In genomic region chr15:68054658-68055223, GRCh38 we compare ENCODE assay signal across 8 cellular contexts. TPM values are rescaled to one million over a fixed set of nuclear protein-coding genes. Genes with fewer than 3 reads are reported as not detected.
A peak's percentile ranks its signal among the peaks of the same experiment; 100 is the strongest.
DNase-seq lines count a peak whose midpoint lies in the region; ATAC-seq and TF ChIP-seq lines count a peak whose summit lies in the region.

No MANE protein-coding gene starts in this region.

- H3K9ac ChIP-seq in endocrine pancreas (ENCODE audit: control insufficient read depth, insufficient read depth, low read length), result peak overlapping the region; percentile 96

- ATAC-seq in activated CD8-positive, alpha-beta T cell treated with anti-CD3 and anti-CD28 coated beads for 36 hours, result peak; percentile 4

- intact Hi-C loops in activated CD8-positive, alpha-beta T cell treated with anti-CD3 and anti-CD28 coated beads for 36 hours (cut with micrococcal nuclease), result no loop called here

- peak; percentile 73 for DNase-seq in GM06990 (ENCODE audit: extremely low read depth, insufficient read length)
- peak; percentile 11 for DNase-seq in HFFc6
- peak; percentile 78 for DNase-seq in NCI-H2171 treated with DMSO at 0.1 percent for 48 hours (lab: John Stamatoyannopoulos, UW)
- DNase-seq in activated CD8-positive, alpha-beta T cell treated with anti-CD3 and anti-CD28 coated beads for 36 hours, result peak; percentile 47
- peak; percentile 56 to 79 for DNase-seq in mesothelial cell of epicardium (ENCODE audit: low spot score in 2 of 2, unreplicated experiment in 2 of 2)
- DNase-seq in stimulated activated naive CD4-positive, alpha-beta T cell treated with Interleukin-2 at 50 U/mL for 16 hours (lab: John Stamatoyannopoulos, UW), result peak; percentile 34
- no peak for DNase-seq in OCI-M2 (lab: John Stamatoyannopoulos, UW; ENCODE audit: unreplicated experiment)

- H3K36me3 Mint-ChIP-seq in HFFc6 (ENCODE audit: low read depth) (no peaks in the 10 kb centered on the region), mesothelial cell of epicardium (peaks cover 1% of the 10 kb centered on the region)
- H3K36me3 Mint-ChIP-seq in activated CD8-positive, alpha-beta T cell treated with anti-CD3 and anti-CD28 coated beads for 36 hours (ENCODE audit: low read depth), result peaks cover 2% of the 10 kb centered on the region

- H3K27me3 ChIP-seq in GM06990 (replicated peaks; ENCODE audit: control insufficient read depth, insufficient read depth, low read length) (no peaks in the 10 kb centered on the region), endocrine pancreas (ENCODE audit: control insufficient read depth, insufficient read depth, low read length) (no peaks in the 10 kb centered on the region)

- POLR2A ChIA-PET in activated CD8-positive, alpha-beta T cell treated with anti-CD3 and anti-CD28 coated beads for 36 hours (lab: Charles Lee), result interaction anchor here (0.6 to 2.5 kb wide), 16 partner anchors 10 to 223 kb away, joined by 3 to 12 read pairs (median 4); partner anchors contain the start of genes CLN6 and FEM1B

- H3K4me1 Mint-ChIP-seq in HFFc6 (ENCODE audit: low read depth) (peaks cover 55% of the 10 kb centered on the region), mesothelial cell of epicardium (peaks cover 32% of the 10 kb centered on the region)
- H3K4me1 Mint-ChIP-seq in activated CD8-positive, alpha-beta T cell treated with anti-CD3 and anti-CD28 coated beads for 36 hours (ENCODE audit: low read depth), result peaks cover 43% of the 10 kb centered on the region

- H3K9me3 Mint-ChIP-seq in HFFc6 (no peaks in the 10 kb centered on the region), mesothelial cell of epicardium (no peaks in the 10 kb centered on the region)
- no peaks in the 10 kb centered on the region for H3K9me3 Mint-ChIP-seq in activated CD8-positive, alpha-beta T cell treated with anti-CD3 and anti-CD28 coated beads for 36 hours

- peak overlapping the region; percentile 70 for H3K27ac Mint-ChIP-seq in HFFc6
- H3K27ac Mint-ChIP-seq in activated CD8-positive, alpha-beta T cell treated with anti-CD3 and anti-CD28 coated beads for 36 hours, result peak overlapping the region; percentile 90
- H3K27ac Mint-ChIP-seq in mesothelial cell of epicardium, result peak overlapping the region; percentile 91

- H3K4me3 ChIP-seq in GM06990 (replicated peaks; ENCODE audit: low read depth, low read length) (peak overlapping the region; percentile 90), endocrine pancreas (ENCODE audit: control insufficient read depth, insufficient read depth, low read length) (peak overlapping the region; percentile 96)

- H3K4me3 Mint-ChIP-seq in HFFc6 (peak overlapping the region; percentile 93), mesothelial cell of epicardium (peak overlapping the region; percentile 85)
- H3K4me3 Mint-ChIP-seq in activated CD8-positive, alpha-beta T cell treated with anti-CD3 and anti-CD28 coated beads for 36 hours, result peak overlapping the region; percentile 84

- H3K27me3 Mint-ChIP-seq in HFFc6 (ENCODE audit: insufficient read depth) (no peaks in the 10 kb centered on the region; the same call in 1 of the 2 replicates), mesothelial cell of epicardium (ENCODE audit: low read depth) (no peaks in the 10 kb centered on the region)
- peaks cover 7% of the 10 kb centered on the region for H3K27me3 Mint-ChIP-seq in activated CD8-positive, alpha-beta T cell treated with anti-CD3 and anti-CD28 coated beads for 36 hours

- TF ChIP-seq CTCF in GM06990 (IDR thresholded peaks at IDR 0.05; ENCODE audit: insufficient read depth, low read length, poor library complexity, severe bottlenecking) (no peak), HFFc6 (IDR thresholded peaks at IDR 0.05) (no peak), mesothelial cell of epicardium (IDR thresholded peaks at IDR 0.05; ENCODE audit: unreplicated experiment) (no peak)
- no peak for TF ChIP-seq CTCF in activated CD8-positive, alpha-beta T cell treated with anti-CD3 and anti-CD28 coated beads for 36 hours (IDR thresholded peaks at IDR 0.05)

- CTCF ChIA-PET in activated CD8-positive, alpha-beta T cell treated with anti-CD3 and anti-CD28 coated beads for 36 hours (lab: Charles Lee), result interaction anchor here (1.1 to 1.6 kb wide), 4 partner anchors 27 to 217 kb away, joined by 3 to 7 read pairs (median 3); no protein-coding TSS in a partner anchor

- H3K36me3 ChIP-seq in GM06990 (ENCODE audit: control insufficient read depth, insufficient read depth, low read length) (0 out of 2 replicates have a peak, but pooled peaks cover 2% of the 10 kb centered on the region), endocrine pancreas (ENCODE audit: control insufficient read depth, insufficient read depth, low read length) (no peaks in the 10 kb centered on the region)

- H3K9me3 ChIP-seq in endocrine pancreas (ENCODE audit: control insufficient read depth, low read length), result no peaks in the 10 kb centered on the region

- peaks cover 31% of the 10 kb centered on the region for H3K4me1 ChIP-seq in endocrine pancreas (ENCODE audit: control insufficient read depth, insufficient read depth, low read length)

RNA-seq across cellular contexts. Expression of gene PIAS1, which starts 0.6 kb away (rescaled TPM):
- total RNA-seq in HFFc6 (2021; fragmentation: NEBNext Ultra II Directional; extraction: Animal tissue kit (Norgen Biotek cat#: 25700)), result 10 to 100 TPM; 23.7 to 31.8 (median 27.6) TPM
- total RNA-seq in activated CD8-positive, alpha-beta T cell treated with anti-CD3 and anti-CD28 coated beads for 36 hours, result 10 to 100 TPM; 26.0 to 29.8 TPM
- total RNA-seq in mesothelial cell of epicardium, result 68.2 to 71.1 TPM (median 69.2 TPM) in 3 replicates
